8 cellular contexts compared by ENCODE assay signal in genomic region chr15:60787737-60788513, GRCh38.
DNase-seq lines count a peak whose midpoint lies in the region; ATAC-seq, FAIRE-seq and TF ChIP-seq lines count a peak whose summit lies in the region.

No MANE protein-coding gene starts in this region.

- peaks cover 0 to 17% (median 9%) of the 10 kb centered on the region in 11 donors for H3K9me3 ChIP-seq in heart right ventricle
- H3K9me3 ChIP-seq in keratinocyte (ENCODE audit: control insufficient read depth, low read depth, low read length): no peaks in the 10 kb centered on the region
- no peaks in the 10 kb centered on the region for H3K9me3 ChIP-seq in upper lobe of right lung

- H3K27me3 ChIP-seq in heart right ventricle: no peaks in the 10 kb centered on the region
- no peaks in the 10 kb centered on the region for H3K27me3 ChIP-seq in keratinocyte (ENCODE audit: control insufficient read depth, extremely low read depth, insufficient read depth, low read length)
- H3K27me3 ChIP-seq in upper lobe of right lung: no peaks in the 10 kb centered on the region

- H3K9ac ChIP-seq in keratinocyte (ENCODE audit: control insufficient read depth, extremely low read depth, insufficient read depth, low read length): no peak overlapping the region

- dilution Hi-C loops in keratinocyte (cut with MboI; ENCODE audit: extremely low pct_ligation_motif_present, low sequenced_read_pairs): no loop called here

- H3K4me2 ChIP-seq in keratinocyte (ENCODE audit: control insufficient read depth, extremely low read depth, insufficient read depth, low read depth, low read length): no peak overlapping the region

- H4K20me1 ChIP-seq in keratinocyte (ENCODE audit: control insufficient read depth, extremely low read depth, insufficient read depth, low read length): peaks cover 3% of the 10 kb centered on the region

- no peak overlapping the region for H2AFZ ChIP-seq in keratinocyte (ENCODE audit: control insufficient read depth, low read length)

- ATAC-seq in heart right ventricle (peak in 1 of 8 donors; percentile 16), Right ventricle myocardium superior (ENCODE audit: poor library complexity) (no peak), upper lobe of right lung (peak; percentile 49), GM18868 (IDR thresholded peaks at IDR 0.05; ENCODE audit: unreplicated experiment) (no peak)

- DNase-seq in heart right ventricle (no peak), Right ventricle myocardium superior (no peak), keratinocyte (ENCODE audit: low read depth, low spot score) (no peak), upper lobe of right lung (no peak), NCI-H1417 (lab: John Stamatoyannopoulos, UW) (no peak), NCI-H1436 (lab: John Stamatoyannopoulos, UW) (no peak)
- DNase-seq in activated T-cell treated with anti-CD3 and anti-CD28 coated beads, Interleukin-2, amount 50 U/mL, for 1 hour: peak; percentile 54

- no peaks in the 10 kb centered on the region for H3K9me1 ChIP-seq in keratinocyte (ENCODE audit: control insufficient read depth, extremely low read depth, insufficient read depth, low read length)

- H3K4me3 ChIP-seq in heart right ventricle (no peak overlapping the region), keratinocyte (ENCODE audit: control insufficient read depth in 2 of 3, extremely low read depth in 1 of 3, insufficient read depth in 2 of 3, low read depth in 1 of 3, low read length in 3 of 3) (no peak overlapping the region), upper lobe of right lung (no peak overlapping the region)

- 78 to 81% methylated on average over 8 of the region's 8 CpGs for WGBS in heart right ventricle, 2 donors

- peak; percentile 26 for FAIRE-seq in keratinocyte (lab: Jason Lieb, UNC)

- TF ChIP-seq CTCF in heart right ventricle (IDR thresholded peaks at IDR 0.05): peak in 7 of 9 donors; percentile 21 to 49 (median 29)
- peak; percentile 48 to 66 (median 49) for TF ChIP-seq CTCF in keratinocyte (optimal IDR thresholded peaks at IDR 0.05 in 1 of 3, IDR thresholded peaks at IDR 0.05 in 1 of 3, conservative IDR thresholded peaks at IDR 0.05 in 1 of 3; ENCODE audit: extremely low read depth in 1 of 3, insufficient read depth in 2 of 3, low read length in 3 of 3)
- TF ChIP-seq CTCF in upper lobe of right lung (IDR thresholded peaks at IDR 0.05): peak; percentile 45

- H3K27ac ChIP-seq in heart right ventricle (no peak overlapping the region), keratinocyte (ENCODE audit: control insufficient read depth, insufficient read depth, low read length) (no peak overlapping the region), upper lobe of right lung (no peak overlapping the region)

- intact Hi-C loops in heart right ventricle (cut with DNase I) (no loop called here), Right ventricle myocardium superior (cut with DNase I) (no loop called here), upper lobe of right lung (cut with DNase I) (no loop called here)

- H3K79me2 ChIP-seq in keratinocyte (ENCODE audit: control insufficient read depth, insufficient read depth, low read length): no peaks in the 10 kb centered on the region

- H3K4me1 ChIP-seq in heart right ventricle (no peaks in the 10 kb centered on the region), keratinocyte (ENCODE audit: control insufficient read depth, extremely low read depth, insufficient read depth, low read length) (peaks cover 6% of the 10 kb centered on the region), upper lobe of right lung (no peaks in the 10 kb centered on the region)

- H3K36me3 ChIP-seq in heart right ventricle: no peaks in the 10 kb centered on the region
- no peaks in the 10 kb centered on the region for H3K36me3 ChIP-seq in keratinocyte (ENCODE audit: control insufficient read depth in 2 of 2, extremely low read depth in 1 of 2, insufficient read depth in 2 of 2, low read length in 2 of 2)
- no peaks in the 10 kb centered on the region for H3K36me3 ChIP-seq in upper lobe of right lung
